Comparison of ENCODE assay signal across 17 cellular contexts in the genomic region with DNA sequence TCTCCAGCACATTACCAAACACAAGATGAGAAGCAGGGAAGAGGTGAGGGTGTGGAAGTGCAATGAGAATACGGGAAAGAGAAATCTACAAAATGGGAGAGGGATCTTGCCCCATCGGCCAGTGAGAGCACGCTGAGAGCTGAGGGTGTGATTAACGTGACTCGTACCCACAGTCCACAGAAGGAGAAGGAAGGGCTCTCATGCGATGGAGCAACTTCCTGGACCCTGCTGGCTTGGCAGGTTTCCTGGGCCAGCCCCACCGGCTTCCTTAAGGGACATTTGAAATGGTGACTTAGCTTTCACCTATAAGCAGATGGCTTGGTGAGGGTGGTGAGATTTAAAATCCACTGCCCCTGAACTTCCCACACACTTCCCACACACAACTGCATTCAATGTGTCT.
DNase-seq lines count a peak whose midpoint lies in the region; ATAC-seq and TF ChIP-seq lines count a peak whose summit lies in the region.
"Had no signal": no experiment of that assay in that cellular context is flagged by ENCODE, and none has a peak within 500 bp of the region (broad histone marks: within the 10 kb centered on the region; RNA-seq: fewer than 3 reads in every experiment).

No MANE protein-coding gene starts in this region.

- no peak overlapping the region for H3K27ac Mint-ChIP-seq in T-helper 2 cell treated with Interferon-gamma antibody and Interleukin-4, amounts not matched to agents 5 μg/mL and 100 μg/mL, for 36 hours
- H3K27ac Mint-ChIP-seq in stimulated activated naive B cell treated with anti-CD40 and anti-IgM and Interleukin-4, amounts not matched to agents 10 μg/mL and 1 μg/mL and 100 μg/mL, for 72 hours, result no peak overlapping the region
- H3K27ac Mint-ChIP-seq: GM23338, T-cell had no signal

- intact Hi-C loops in cardiac septum (cut with DNase I) (no loop called here), sciatic nerve (cut with DNase I) (no loop called here)

- H3K27me3 Mint-ChIP-seq in T-helper 2 cell treated with Interferon-gamma antibody and Interleukin-4, amounts not matched to agents 5 μg/mL and 100 μg/mL, for 36 hours (ENCODE audit: low read depth), result peaks cover 2% of the 10 kb centered on the region
- H3K27me3 Mint-ChIP-seq in stimulated activated naive B cell treated with anti-CD40 and anti-IgM and Interleukin-4, amounts not matched to agents 10 μg/mL and 1 μg/mL and 100 μg/mL, for 72 hours, result peaks cover 0 to 6% of the 10 kb centered on the region in 2 donors

- H3K4me1 Mint-ChIP-seq in T-helper 2 cell treated with Interferon-gamma antibody and Interleukin-4, amounts not matched to agents 5 μg/mL and 100 μg/mL, for 36 hours (ENCODE audit: low read depth), result peaks cover 6% of the 10 kb centered on the region
- H3K4me1 Mint-ChIP-seq in stimulated activated naive B cell treated with anti-CD40 and anti-IgM and Interleukin-4, amounts not matched to agents 10 μg/mL and 1 μg/mL and 100 μg/mL, for 72 hours, result peaks cover 7 to 47% of the 10 kb centered on the region in 2 donors

- no peaks in the 10 kb centered on the region for H3K9me3 Mint-ChIP-seq in T-helper 2 cell treated with Interferon-gamma antibody and Interleukin-4, amounts not matched to agents 5 μg/mL and 100 μg/mL, for 36 hours
- H3K9me3 Mint-ChIP-seq in stimulated activated naive B cell treated with anti-CD40 and anti-IgM and Interleukin-4, amounts not matched to agents 10 μg/mL and 1 μg/mL and 100 μg/mL, for 72 hours, result peaks cover 0 to 1% of the 10 kb centered on the region in 2 donors
- H3K9me3 Mint-ChIP-seq: GM23338, T-cell had no signal

- H3K36me3 Mint-ChIP-seq in T-helper 2 cell treated with Interferon-gamma antibody and Interleukin-4, amounts not matched to agents 5 μg/mL and 100 μg/mL, for 36 hours (ENCODE audit: low read depth), result no peaks in the 10 kb centered on the region
- no peaks in the 10 kb centered on the region for H3K36me3 Mint-ChIP-seq in stimulated activated naive B cell treated with anti-CD40 and anti-IgM and Interleukin-4, amounts not matched to agents 10 μg/mL and 1 μg/mL and 100 μg/mL, for 72 hours
- H3K36me3 Mint-ChIP-seq: T-cell had no signal

- no peak for TF ChIP-seq CTCF in NB4 (IDR thresholded peaks at IDR 0.05; ENCODE audit: low read depth, low read length)

- no peak overlapping the region for H3K4me3 Mint-ChIP-seq in T-helper 2 cell treated with Interferon-gamma antibody and Interleukin-4, amounts not matched to agents 5 μg/mL and 100 μg/mL, for 36 hours
- no peak overlapping the region for H3K4me3 Mint-ChIP-seq in stimulated activated naive B cell treated with anti-CD40 and anti-IgM and Interleukin-4, amounts not matched to agents 10 μg/mL and 1 μg/mL and 100 μg/mL, for 72 hours
- H3K4me3 Mint-ChIP-seq: GM23338, T-cell had no signal

- no peak for TF ChIP-seq POLR2A in NB4 (IDR thresholded peaks at IDR 0.05; ENCODE audit: extremely low read depth, insufficient read length)

- peak; percentile 39 for DNase-seq in EH (ENCODE audit: low read depth)
- peak; percentile 49 for DNase-seq in NB4 (ENCODE audit: low read depth)
- peak; percentile 79 for DNase-seq in cardiac septum (ENCODE audit: low spot score)
- peak; percentile 57 for DNase-seq in sciatic nerve (ENCODE audit: low spot score)
- no peak for DNase-seq in T-helper 2 cell treated with Interferon-gamma antibody and Interleukin-4, amounts not matched to agents 5 μg/mL and 100 μg/mL, for 36 hours (ENCODE audit: low spot score)
- DNase-seq in stimulated activated naive B cell treated with anti-CD40 and anti-IgM and Interleukin-4, amounts not matched to agents 10 μg/mL and 1 μg/mL and 100 μg/mL, for 72 hours, result no peak
- DNase-seq in SW480 (ENCODE audit: low spot score), result no peak
- DNase-seq: activated CD4-positive, alpha-beta T cell treated with anti-CD3 and anti-CD28 coated beads for 1 hour; activated naive CD4-positive, alpha-beta T cell treated with Interleukin-2 at 50 U/mL for 16 hours; dermis blood vessel endothelial cell; DMS79; erythroblast; NCI-H1930; T-cell had no signal

- H3K4me3 ChIP-seq in NB4 (ENCODE audit: low read depth, low read length), result no peak overlapping the region
- H3K4me3 ChIP-seq: GM23338 had no signal

- ATAC-seq in sciatic nerve (peak; percentile 45), GM21423 (IDR thresholded peaks at IDR 0.05; ENCODE audit: unreplicated experiment) (no peak)
- ATAC-seq in stimulated activated naive B cell treated with anti-CD40 and anti-IgM and Interleukin-4, amounts not matched to agents 10 μg/mL and 1 μg/mL and 100 μg/mL, for 72 hours (replicated peaks), result no peak
- ATAC-seq: GM23338, Panc1, T-cell had no signal

Comparison
In these comparisons a context has a peak if more than half of its experiments do, and no peak if none do; other contexts are left out.
1. DNase-seq: peak in EH (single experiment), NB4 (single experiment), cardiac septum (single experiment) and sciatic nerve (single experiment); none in T-helper 2 cell treated with Interferon-gamma antibody and Interleukin-4, amounts not matched to agents 5 μg/mL and 100 μg/mL, for 36 hours (single experiment), stimulated activated naive B cell treated with anti-CD40 and anti-IgM and Interleukin-4, amounts not matched to agents 10 μg/mL and 1 μg/mL and 100 μg/mL, for 72 hours (single experiment) and SW480 (single experiment).